ENCODE assay signal across 2 cellular contexts in the genomic region with DNA sequence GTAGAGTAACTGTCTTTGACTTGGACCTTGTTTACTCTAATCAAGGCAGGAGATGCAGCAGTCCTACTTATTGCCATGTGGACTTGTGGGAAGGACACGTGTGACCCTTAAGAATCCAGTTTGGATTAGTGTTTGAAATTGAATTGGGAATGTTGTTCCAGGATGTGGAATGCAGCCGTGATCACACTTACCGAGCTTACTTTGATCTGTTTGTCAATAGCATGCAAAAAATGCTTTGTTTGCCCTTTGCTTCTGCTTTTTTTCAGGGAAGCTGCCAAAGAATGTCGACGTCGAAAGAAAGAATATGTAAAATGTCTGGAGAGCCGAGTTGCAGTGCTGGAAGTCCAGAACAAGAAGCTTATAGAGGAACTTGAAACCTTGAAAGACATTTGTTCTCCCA.
TF ChIP-seq lines count a peak whose summit lies in the region.

No MANE protein-coding gene starts in this region.

TF ChIP-seq in GM23338, 12 proteins besides CTCF, POLR2A, EP300 and RAD21 (continues in another document):
- TF ChIP-seq, protein P1, sequence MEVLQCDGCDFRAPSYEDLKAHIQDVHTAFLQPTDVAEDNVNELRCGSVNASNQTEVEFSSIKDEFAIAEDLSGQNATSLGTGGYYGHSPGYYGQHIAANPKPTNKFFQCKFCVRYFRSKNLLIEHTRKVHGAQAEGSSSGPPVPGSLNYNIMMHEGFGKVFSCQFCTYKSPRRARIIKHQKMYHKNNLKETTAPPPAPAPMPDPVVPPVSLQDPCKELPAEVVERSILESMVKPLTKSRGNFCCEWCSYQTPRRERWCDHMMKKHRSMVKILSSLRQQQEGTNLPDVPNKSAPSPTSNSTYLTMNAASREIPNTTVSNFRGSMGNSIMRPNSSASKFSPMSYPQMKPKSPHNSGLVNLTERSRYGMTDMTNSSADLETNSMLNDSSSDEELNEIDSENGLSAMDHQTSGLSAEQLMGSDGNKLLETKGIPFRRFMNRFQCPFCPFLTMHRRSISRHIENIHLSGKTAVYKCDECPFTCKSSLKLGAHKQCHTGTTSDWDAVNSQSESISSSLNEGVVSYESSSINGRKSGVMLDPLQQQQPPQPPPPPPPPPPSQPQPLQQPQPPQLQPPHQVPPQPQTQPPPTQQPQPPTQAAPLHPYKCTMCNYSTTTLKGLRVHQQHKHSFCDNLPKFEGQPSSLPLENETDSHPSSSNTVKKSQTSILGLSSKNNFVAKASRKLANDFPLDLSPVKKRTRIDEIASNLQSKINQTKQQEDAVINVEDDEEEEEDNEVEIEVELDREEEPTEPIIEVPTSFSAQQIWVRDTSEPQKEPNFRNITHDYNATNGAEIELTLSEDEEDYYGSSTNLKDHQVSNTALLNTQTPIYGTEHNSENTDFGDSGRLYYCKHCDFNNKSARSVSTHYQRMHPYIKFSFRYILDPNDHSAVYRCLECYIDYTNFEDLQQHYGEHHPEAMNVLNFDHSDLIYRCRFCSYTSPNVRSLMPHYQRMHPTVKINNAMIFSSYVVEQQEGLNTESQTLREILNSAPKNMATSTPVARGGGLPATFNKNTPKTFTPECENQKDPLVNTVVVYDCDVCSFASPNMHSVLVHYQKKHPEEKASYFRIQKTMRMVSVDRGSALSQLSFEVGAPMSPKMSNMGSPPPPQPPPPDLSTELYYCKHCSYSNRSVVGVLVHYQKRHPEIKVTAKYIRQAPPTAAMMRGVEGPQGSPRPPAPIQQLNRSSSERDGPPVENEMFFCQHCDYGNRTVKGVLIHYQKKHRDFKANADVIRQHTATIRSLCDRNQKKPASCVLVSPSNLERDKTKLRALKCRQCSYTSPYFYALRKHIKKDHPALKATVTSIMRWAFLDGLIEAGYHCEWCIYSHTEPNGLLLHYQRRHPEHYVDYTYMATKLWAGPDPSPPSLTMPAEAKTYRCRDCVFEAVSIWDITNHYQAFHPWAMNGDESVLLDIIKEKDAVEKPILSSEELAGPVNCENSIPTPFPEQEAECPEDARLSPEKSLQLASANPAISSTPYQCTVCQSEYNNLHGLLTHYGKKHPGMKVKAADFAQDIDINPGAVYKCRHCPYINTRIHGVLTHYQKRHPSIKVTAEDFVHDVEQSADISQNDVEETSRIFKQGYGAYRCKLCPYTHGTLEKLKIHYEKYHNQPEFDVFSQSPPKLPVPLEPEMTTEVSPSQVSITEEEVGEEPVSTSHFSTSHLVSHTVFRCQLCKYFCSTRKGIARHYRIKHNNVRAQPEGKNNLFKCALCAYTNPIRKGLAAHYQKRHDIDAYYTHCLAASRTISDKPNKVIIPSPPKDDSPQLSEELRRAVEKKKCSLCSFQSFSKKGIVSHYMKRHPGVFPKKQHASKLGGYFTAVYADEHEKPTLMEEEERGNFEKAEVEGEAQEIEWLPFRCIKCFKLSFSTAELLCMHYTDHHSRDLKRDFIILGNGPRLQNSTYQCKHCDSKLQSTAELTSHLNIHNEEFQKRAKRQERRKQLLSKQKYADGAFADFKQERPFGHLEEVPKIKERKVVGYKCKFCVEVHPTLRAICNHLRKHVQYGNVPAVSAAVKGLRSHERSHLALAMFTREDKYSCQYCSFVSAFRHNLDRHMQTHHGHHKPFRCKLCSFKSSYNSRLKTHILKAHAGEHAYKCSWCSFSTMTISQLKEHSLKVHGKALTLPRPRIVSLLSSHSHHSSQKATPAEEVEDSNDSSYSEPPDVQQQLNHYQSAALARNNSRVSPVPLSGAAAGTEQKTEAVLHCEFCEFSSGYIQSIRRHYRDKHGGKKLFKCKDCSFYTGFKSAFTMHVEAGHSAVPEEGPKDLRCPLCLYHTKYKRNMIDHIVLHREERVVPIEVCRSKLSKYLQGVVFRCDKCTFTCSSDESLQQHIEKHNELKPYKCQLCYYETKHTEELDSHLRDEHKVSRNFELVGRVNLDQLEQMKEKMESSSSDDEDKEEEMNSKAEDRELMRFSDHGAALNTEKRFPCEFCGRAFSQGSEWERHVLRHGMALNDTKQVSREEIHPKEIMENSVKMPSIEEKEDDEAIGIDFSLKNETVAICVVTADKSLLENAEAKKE (CRISPR knock-in tag; IDR thresholded peaks at IDR 0.05) = no peak
- TF ChIP-seq ZNF331 (CRISPR knock-in tag; IDR thresholded peaks at IDR 0.05; ENCODE audit: low read depth) (no peak), ZNF114 (CRISPR knock-in tag; IDR thresholded peaks at IDR 0.05) (no peak), STAT1 (IDR thresholded peaks at IDR 0.05; ENCODE audit: unreplicated experiment) (no peak), CREB1 (CRISPR knock-in tag; IDR thresholded peaks at IDR 0.05; ENCODE audit: low read depth) (no peak), JUNB (IDR thresholded peaks at IDR 0.05; ENCODE audit: unreplicated experiment) (no peak), EZH2 (IDR thresholded peaks at IDR 0.05; ENCODE audit: low read depth, unreplicated experiment) (no peak), NANOG (IDR thresholded peaks at IDR 0.05; ENCODE audit: borderline replicate concordance) (no peak)
- TF ChIP-seq, protein P2, sequence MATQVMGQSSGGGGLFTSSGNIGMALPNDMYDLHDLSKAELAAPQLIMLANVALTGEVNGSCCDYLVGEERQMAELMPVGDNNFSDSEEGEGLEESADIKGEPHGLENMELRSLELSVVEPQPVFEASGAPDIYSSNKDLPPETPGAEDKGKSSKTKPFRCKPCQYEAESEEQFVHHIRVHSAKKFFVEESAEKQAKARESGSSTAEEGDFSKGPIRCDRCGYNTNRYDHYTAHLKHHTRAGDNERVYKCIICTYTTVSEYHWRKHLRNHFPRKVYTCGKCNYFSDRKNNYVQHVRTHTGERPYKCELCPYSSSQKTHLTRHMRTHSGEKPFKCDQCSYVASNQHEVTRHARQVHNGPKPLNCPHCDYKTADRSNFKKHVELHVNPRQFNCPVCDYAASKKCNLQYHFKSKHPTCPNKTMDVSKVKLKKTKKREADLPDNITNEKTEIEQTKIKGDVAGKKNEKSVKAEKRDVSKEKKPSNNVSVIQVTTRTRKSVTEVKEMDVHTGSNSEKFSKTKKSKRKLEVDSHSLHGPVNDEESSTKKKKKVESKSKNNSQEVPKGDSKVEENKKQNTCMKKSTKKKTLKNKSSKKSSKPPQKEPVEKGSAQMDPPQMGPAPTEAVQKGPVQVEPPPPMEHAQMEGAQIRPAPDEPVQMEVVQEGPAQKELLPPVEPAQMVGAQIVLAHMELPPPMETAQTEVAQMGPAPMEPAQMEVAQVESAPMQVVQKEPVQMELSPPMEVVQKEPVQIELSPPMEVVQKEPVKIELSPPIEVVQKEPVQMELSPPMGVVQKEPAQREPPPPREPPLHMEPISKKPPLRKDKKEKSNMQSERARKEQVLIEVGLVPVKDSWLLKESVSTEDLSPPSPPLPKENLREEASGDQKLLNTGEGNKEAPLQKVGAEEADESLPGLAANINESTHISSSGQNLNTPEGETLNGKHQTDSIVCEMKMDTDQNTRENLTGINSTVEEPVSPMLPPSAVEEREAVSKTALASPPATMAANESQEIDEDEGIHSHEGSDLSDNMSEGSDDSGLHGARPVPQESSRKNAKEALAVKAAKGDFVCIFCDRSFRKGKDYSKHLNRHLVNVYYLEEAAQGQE (IDR thresholded peaks at IDR 0.05; ENCODE audit: unreplicated experiment) = no peak
- TF ChIP-seq, protein P3, sequence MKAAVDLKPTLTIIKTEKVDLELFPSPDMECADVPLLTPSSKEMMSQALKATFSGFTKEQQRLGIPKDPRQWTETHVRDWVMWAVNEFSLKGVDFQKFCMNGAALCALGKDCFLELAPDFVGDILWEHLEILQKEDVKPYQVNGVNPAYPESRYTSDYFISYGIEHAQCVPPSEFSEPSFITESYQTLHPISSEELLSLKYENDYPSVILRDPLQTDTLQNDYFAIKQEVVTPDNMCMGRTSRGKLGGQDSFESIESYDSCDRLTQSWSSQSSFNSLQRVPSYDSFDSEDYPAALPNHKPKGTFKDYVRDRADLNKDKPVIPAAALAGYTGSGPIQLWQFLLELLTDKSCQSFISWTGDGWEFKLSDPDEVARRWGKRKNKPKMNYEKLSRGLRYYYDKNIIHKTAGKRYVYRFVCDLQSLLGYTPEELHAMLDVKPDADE (IDR thresholded peaks at IDR 0.05) = no peak

TF ChIP-seq in WTC11, 78 proteins besides CTCF, POLR2A, EP300 and RAD21 (continued from another document):
- TF ChIP-seq, protein P4, sequence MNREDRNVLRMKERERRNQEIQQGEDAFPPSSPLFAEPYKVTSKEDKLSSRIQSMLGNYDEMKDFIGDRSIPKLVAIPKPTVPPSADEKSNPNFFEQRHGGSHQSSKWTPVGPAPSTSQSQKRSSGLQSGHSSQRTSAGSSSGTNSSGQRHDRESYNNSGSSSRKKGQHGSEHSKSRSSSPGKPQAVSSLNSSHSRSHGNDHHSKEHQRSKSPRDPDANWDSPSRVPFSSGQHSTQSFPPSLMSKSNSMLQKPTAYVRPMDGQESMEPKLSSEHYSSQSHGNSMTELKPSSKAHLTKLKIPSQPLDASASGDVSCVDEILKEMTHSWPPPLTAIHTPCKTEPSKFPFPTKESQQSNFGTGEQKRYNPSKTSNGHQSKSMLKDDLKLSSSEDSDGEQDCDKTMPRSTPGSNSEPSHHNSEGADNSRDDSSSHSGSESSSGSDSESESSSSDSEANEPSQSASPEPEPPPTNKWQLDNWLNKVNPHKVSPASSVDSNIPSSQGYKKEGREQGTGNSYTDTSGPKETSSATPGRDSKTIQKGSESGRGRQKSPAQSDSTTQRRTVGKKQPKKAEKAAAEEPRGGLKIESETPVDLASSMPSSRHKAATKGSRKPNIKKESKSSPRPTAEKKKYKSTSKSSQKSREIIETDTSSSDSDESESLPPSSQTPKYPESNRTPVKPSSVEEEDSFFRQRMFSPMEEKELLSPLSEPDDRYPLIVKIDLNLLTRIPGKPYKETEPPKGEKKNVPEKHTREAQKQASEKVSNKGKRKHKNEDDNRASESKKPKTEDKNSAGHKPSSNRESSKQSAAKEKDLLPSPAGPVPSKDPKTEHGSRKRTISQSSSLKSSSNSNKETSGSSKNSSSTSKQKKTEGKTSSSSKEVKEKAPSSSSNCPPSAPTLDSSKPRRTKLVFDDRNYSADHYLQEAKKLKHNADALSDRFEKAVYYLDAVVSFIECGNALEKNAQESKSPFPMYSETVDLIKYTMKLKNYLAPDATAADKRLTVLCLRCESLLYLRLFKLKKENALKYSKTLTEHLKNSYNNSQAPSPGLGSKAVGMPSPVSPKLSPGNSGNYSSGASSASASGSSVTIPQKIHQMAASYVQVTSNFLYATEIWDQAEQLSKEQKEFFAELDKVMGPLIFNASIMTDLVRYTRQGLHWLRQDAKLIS (CRISPR knock-in tag; IDR thresholded peaks at IDR 0.05; ENCODE audit: borderline replicate concordance) = no peak
- TF ChIP-seq ZNF317 (CRISPR knock-in tag; IDR thresholded peaks at IDR 0.05; ENCODE audit: borderline replicate concordance, low read depth) (no peak), TEAD1 (CRISPR knock-in tag; IDR thresholded peaks at IDR 0.05) (no peak), JAZF1 (CRISPR knock-in tag; IDR thresholded peaks at IDR 0.05) (no peak), ZNF138 (CRISPR knock-in tag; conservative IDR thresholded peaks at IDR 0.05) (no peak), NFYB (CRISPR knock-in tag; conservative IDR thresholded peaks at IDR 0.05; ENCODE audit: low read depth) (no peak), SOX15 (CRISPR knock-in tag; IDR thresholded peaks at IDR 0.05) (no peak), OVOL2 (CRISPR knock-in tag; IDR thresholded peaks at IDR 0.05; ENCODE audit: borderline replicate concordance) (no peak), CREB1 (CRISPR knock-in tag; IDR thresholded peaks at IDR 0.05) (no peak), TEAD4 (CRISPR knock-in tag; IDR thresholded peaks at IDR 0.05) (no peak), ZNF121 (CRISPR knock-in tag; IDR thresholded peaks at IDR 0.05) (no peak), KAT7 (CRISPR knock-in tag; IDR thresholded peaks at IDR 0.05; ENCODE audit: borderline replicate concordance) (no peak)
